In the genomic region with DNA sequence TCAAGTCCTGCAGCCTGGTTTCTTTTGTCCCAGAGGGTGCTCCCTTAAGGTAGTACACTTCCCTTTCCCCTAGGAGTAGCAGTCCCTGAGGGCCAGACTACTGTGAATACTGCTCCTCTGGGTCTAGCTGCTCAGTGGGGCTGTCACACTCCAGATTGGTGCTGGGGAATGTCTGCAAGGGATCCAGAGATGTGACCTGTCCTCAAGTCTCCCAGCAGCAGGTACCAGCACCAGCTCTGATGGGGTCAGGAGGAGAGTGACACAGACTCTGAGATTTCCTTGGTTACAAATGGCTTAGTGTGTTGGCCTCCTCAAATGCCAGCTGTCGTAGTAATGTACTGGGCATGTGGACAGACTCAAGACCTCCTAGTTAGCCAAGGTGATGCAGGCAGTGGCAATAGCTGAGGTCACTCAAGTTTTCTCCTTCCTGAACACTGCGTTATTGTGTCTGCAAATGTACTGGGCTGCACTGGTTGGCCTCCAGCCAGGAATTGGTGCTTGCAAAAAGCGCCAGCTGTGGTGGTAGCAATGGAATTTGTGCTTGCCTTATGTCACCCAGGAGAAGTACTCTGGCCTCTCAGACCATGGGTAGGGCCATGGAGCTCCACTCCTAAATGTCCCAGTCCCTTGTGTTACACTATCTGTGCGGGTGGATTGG, we compare ENCODE assay signal across 7 cellular contexts. TPM values are rescaled to one million over a fixed set of nuclear protein-coding genes. Genes with fewer than 3 reads are reported as not detected.
DNase-seq lines count a peak whose midpoint lies in the region; ATAC-seq and TF ChIP-seq lines count a peak whose summit lies in the region.

No MANE protein-coding gene starts in this region.

- H3K4me1 ChIP-seq in skeletal muscle satellite cell (ENCODE audit: control insufficient read depth, insufficient read depth, low read length), result peaks cover 15% of the 10 kb centered on the region

- H3K4me1 Mint-ChIP-seq in HFFc6 (ENCODE audit: low read depth), result peaks cover under 1% of the 10 kb centered on the region; the same call in 1 of the 2 replicates

- TF ChIP-seq CTCF in RWPE1 (conservative IDR thresholded peaks at IDR 0.05; ENCODE audit: low read depth), result no peak
- TF ChIP-seq CTCF in HFFc6 (IDR thresholded peaks at IDR 0.05), result no peak

- no peaks in the 10 kb centered on the region for H3K27me3 ChIP-seq in skeletal muscle satellite cell (ENCODE audit: control insufficient read depth, insufficient read depth, low read length)

- no peaks in the 10 kb centered on the region for H3K9me3 ChIP-seq in skeletal muscle satellite cell (replicated peaks; ENCODE audit: low read length)

- H3K9me3 Mint-ChIP-seq in HFFc6, result no peaks in the 10 kb centered on the region

- no peak overlapping the region for H3K9ac ChIP-seq in skeletal muscle satellite cell (ENCODE audit: low read depth, low read length)

- H3K36me3 ChIP-seq in skeletal muscle satellite cell (ENCODE audit: insufficient read depth, low read length), result no peaks in the 10 kb centered on the region

- H3K36me3 Mint-ChIP-seq in HFFc6 (ENCODE audit: low read depth), result no peaks in the 10 kb centered on the region

- ATAC-seq in left ventricle myocardium superior, result peak; percentile 72

- intact Hi-C loops in left ventricle myocardium superior (cut with micrococcal nuclease), result no loop called here

- no peak overlapping the region for H3K4me3 Mint-ChIP-seq in HFFc6

- CTCF ChIA-PET in RWPE1 (lab: Yijun Ruan, JAX), result interaction anchor here (0.7 kb wide), 1 partner anchor 47 kb away, joined by 4 read pairs; no protein-coding TSS in a partner anchor

- H3K27ac Mint-ChIP-seq in HFFc6, result no peak overlapping the region

- peak overlapping the region; percentile 23 for H3K4me2 ChIP-seq in skeletal muscle satellite cell (ENCODE audit: low read length)

- POLR2A ChIA-PET in RWPE1 (lab: Yijun Ruan, JAX; ENCODE audit: low non-redundant PET), result no interaction called here

- no peak overlapping the region for H3K27ac ChIP-seq in RWPE1

- H3K27me3 Mint-ChIP-seq in HFFc6 (ENCODE audit: insufficient read depth), result peaks cover 3% of the 10 kb centered on the region; the same call in 1 of the 2 replicates

- DNase-seq in HuH-7 (ENCODE audit: low spot score) (peak; percentile 30), UCSD-AML1 (lab: John Stamatoyannopoulos, UW; ENCODE audit: unreplicated experiment) (peak; percentile 14), left ventricle myocardium superior (peak; percentile 60), RWPE1 (ENCODE audit: low spot score) (no peak), occipital lobe (lab: John Stamatoyannopoulos, UW) (no peak), HFFc6 (no peak)

- H3K4me3 ChIP-seq in skeletal muscle satellite cell (ENCODE audit: low read length), result no peak overlapping the region

RNA-seq across cellular contexts. Expression of gene AEBP2, which starts 36.4 kb away (rescaled TPM):
- total RNA-seq in left ventricle myocardium superior, result 28.5 TPM
- total RNA-seq in skeletal muscle satellite cell (2012; rRNA removed), result 9.9 and 13.3 TPM in 2 replicates
- total RNA-seq in occipital lobe, result 42.4 TPM
- total RNA-seq in HFFc6 (2021; fragmentation: NEBNext Ultra II Directional; extraction: Animal tissue kit (Norgen Biotek cat#: 25700)), result 10 to 100 TPM; 36.8 to 43.4 (median 39.1) TPM

Comparison
In these comparisons a context has a peak if more than half of its experiments do, and no peak if none do; other contexts are left out.
1. DNase-seq: peak in HuH-7 (single experiment), UCSD-AML1 (single experiment) and left ventricle myocardium superior (single experiment); none in RWPE1 (single experiment), occipital lobe (single experiment) and HFFc6 (single experiment).